In genomic region chr19:55675661-55676354, GRCh38 we compare ENCODE assay signal across 7 cellular contexts. TPM values are rescaled to one million over a fixed set of nuclear protein-coding genes. Genes with fewer than 3 reads are reported as not detected.
DNase-seq lines count a peak whose midpoint lies in the region; ATAC-seq lines count a peak whose summit lies in the region.

No MANE protein-coding gene starts in this region.

- H3K27me3 ChIP-seq in HUES6 (ENCODE audit: control insufficient read depth, insufficient read depth, low read length), result no peaks in the 10 kb centered on the region
- H3K27me3 ChIP-seq in iPS-18a (ENCODE audit: control insufficient read depth, insufficient read depth, low read length), result no peaks in the 10 kb centered on the region

- peaks cover 59% of the 10 kb centered on the region for H3K36me3 Mint-ChIP-seq in activated CD8-positive, alpha-beta T cell treated with anti-CD3 and anti-CD28 coated beads, Interleukin-2, amount 10 ng/mL, durations not matched to agents 7 days and 5 days (ENCODE audit: low read depth)

- POLR2A ChIA-PET in activated CD8-positive, alpha-beta T cell treated with anti-CD3 and anti-CD28 coated beads, Interleukin-2, amount 10 ng/mL, durations not matched to agents 7 days and 5 days (lab: Charles Lee), result no interaction called here

- H3K27ac ChIP-seq in HUES6 (ENCODE audit: low read depth, low read length) (peak overlapping the region; percentile 5; the same call in 1 of the 2 replicates), iPS-18a (ENCODE audit: low read length) (no peak overlapping the region)

- peak overlapping the region; percentile 96 for H3K4me3 Mint-ChIP-seq in activated CD8-positive, alpha-beta T cell treated with anti-CD3 and anti-CD28 coated beads, Interleukin-2, amount 10 ng/mL, durations not matched to agents 7 days and 5 days
- peak overlapping the region; percentile 91 to 92 for H3K4me3 Mint-ChIP-seq in stimulated activated naive CD8-positive, alpha-beta T cell treated with anti-CD3 and anti-CD28 coated beads, Interleukin-15, amount 100 ng/mL, for 72 hours

- DNase-seq in activated CD8-positive, alpha-beta T cell treated with anti-CD3 and anti-CD28 coated beads, Interleukin-2, amount 10 ng/mL, durations not matched to agents 7 days and 5 days, result no peak
- DNase-seq in stimulated activated naive CD8-positive, alpha-beta T cell treated with anti-CD3 and anti-CD28 coated beads, Interleukin-15, amount 100 ng/mL, for 72 hours, result no peak
- DNase-seq in HCEC 1CT, result no peak
- no peak for DNase-seq in stimulated activated CD4-positive, alpha-beta T cell treated with anti-CD3 and anti-CD28 coated beads, Interleukin-4, amount 100 ng/mL, for 4 hours

- peak overlapping the region; percentile 95 for H3K27ac Mint-ChIP-seq in activated CD8-positive, alpha-beta T cell treated with anti-CD3 and anti-CD28 coated beads, Interleukin-2, amount 10 ng/mL, durations not matched to agents 7 days and 5 days
- H3K27ac Mint-ChIP-seq in stimulated activated naive CD8-positive, alpha-beta T cell treated with anti-CD3 and anti-CD28 coated beads, Interleukin-15, amount 100 ng/mL, for 72 hours, result peak overlapping the region; percentile 79 to 91

- H3K9ac ChIP-seq in HUES6 (ENCODE audit: low read length), result peak overlapping the region; percentile 89
- peak overlapping the region; percentile 82 for H3K9ac ChIP-seq in iPS-18a (ENCODE audit: low read length)

- no peaks in the 10 kb centered on the region for H3K9me3 ChIP-seq in HUES6 (ENCODE audit: control insufficient read depth, insufficient read depth, low read depth, low read length)
- no peaks in the 10 kb centered on the region for H3K9me3 ChIP-seq in iPS-18a (ENCODE audit: control insufficient read depth, low read depth, low read length)

- H3K4me1 Mint-ChIP-seq in activated CD8-positive, alpha-beta T cell treated with anti-CD3 and anti-CD28 coated beads, Interleukin-2, amount 10 ng/mL, durations not matched to agents 7 days and 5 days (ENCODE audit: low read depth), result peaks cover 65% of the 10 kb centered on the region
- H3K4me1 Mint-ChIP-seq in stimulated activated naive CD8-positive, alpha-beta T cell treated with anti-CD3 and anti-CD28 coated beads, Interleukin-15, amount 100 ng/mL, for 72 hours, result peaks cover 84% of the 10 kb centered on the region

- CTCF ChIA-PET in activated CD8-positive, alpha-beta T cell treated with anti-CD3 and anti-CD28 coated beads, Interleukin-2, amount 10 ng/mL, durations not matched to agents 7 days and 5 days (lab: Charles Lee), result interaction anchor here (0.7 kb wide), 1 partner anchor 51 kb away, joined by 3 read pairs; the partner anchor contains the start of gene ZNF784

- H3K27me3 Mint-ChIP-seq in activated CD8-positive, alpha-beta T cell treated with anti-CD3 and anti-CD28 coated beads, Interleukin-2, amount 10 ng/mL, durations not matched to agents 7 days and 5 days (ENCODE audit: low read depth), result no peaks in the 10 kb centered on the region
- H3K27me3 Mint-ChIP-seq in stimulated activated naive CD8-positive, alpha-beta T cell treated with anti-CD3 and anti-CD28 coated beads, Interleukin-15, amount 100 ng/mL, for 72 hours, result no peaks in the 10 kb centered on the region

- H3K4me3 ChIP-seq in HUES6 (ENCODE audit: low read depth, low read length), result peak overlapping the region; percentile 79
- peak overlapping the region; percentile 92 for H3K4me3 ChIP-seq in iPS-18a (ENCODE audit: low read length)

- no peaks in the 10 kb centered on the region for H3K9me3 Mint-ChIP-seq in activated CD8-positive, alpha-beta T cell treated with anti-CD3 and anti-CD28 coated beads, Interleukin-2, amount 10 ng/mL, durations not matched to agents 7 days and 5 days (ENCODE audit: insufficient read depth)
- no peaks in the 10 kb centered on the region for H3K9me3 Mint-ChIP-seq in stimulated activated naive CD8-positive, alpha-beta T cell treated with anti-CD3 and anti-CD28 coated beads, Interleukin-15, amount 100 ng/mL, for 72 hours

- peaks cover 26% of the 10 kb centered on the region; the same call in 1 of the 2 replicates for H3K4me1 ChIP-seq in HUES6 (ENCODE audit: control insufficient read depth, insufficient read depth, low read length)
- H3K4me1 ChIP-seq in iPS-18a (ENCODE audit: control insufficient read depth, low read depth, low read length), result peaks cover 18% of the 10 kb centered on the region

- H3K36me3 ChIP-seq in HUES6 (ENCODE audit: control insufficient read depth, insufficient read depth, low read length) (peaks cover 44% of the 10 kb centered on the region), iPS-18a (ENCODE audit: control insufficient read depth, low read depth, low read length) (peaks cover 21% of the 10 kb centered on the region)

- no peak for ATAC-seq in activated CD8-positive, alpha-beta T cell treated with anti-CD3 and anti-CD28 coated beads, Interleukin-2, amount 10 ng/mL, durations not matched to agents 7 days and 5 days
- no peak for ATAC-seq in stimulated activated naive CD8-positive, alpha-beta T cell treated with anti-CD3 and anti-CD28 coated beads, Interleukin-15, amount 100 ng/mL, for 72 hours
- no peak for ATAC-seq in GM21390 (IDR thresholded peaks at IDR 0.05; ENCODE audit: unreplicated experiment)

RNA-seq across cellular contexts. Expression of gene EPN1, which starts 0.8 kb away (rescaled TPM):
- total RNA-seq in activated CD8-positive, alpha-beta T cell treated with anti-CD3 and anti-CD28 coated beads, Interleukin-2, amount 10 ng/mL, durations not matched to agents 7 days and 5 days, result 10 to 100 TPM; 63.6 to 67.0 TPM

RNA-seq across cellular contexts. Expression of gene U2AF2, which starts 21.0 kb away (rescaled TPM):
- 100 to 1,000 TPM; 296 to 321 TPM for total RNA-seq in activated CD8-positive, alpha-beta T cell treated with anti-CD3 and anti-CD28 coated beads, Interleukin-2, amount 10 ng/mL, durations not matched to agents 7 days and 5 days

RNA-seq across cellular contexts. Expression of gene CCDC106, which starts 27.8 kb away (rescaled TPM):
- total RNA-seq in activated CD8-positive, alpha-beta T cell treated with anti-CD3 and anti-CD28 coated beads, Interleukin-2, amount 10 ng/mL, durations not matched to agents 7 days and 5 days, result 1 to 10 TPM; 8.7 to 9.4 TPM

RNA-seq across cellular contexts. Expression of gene ZNF581, which starts 32.4 kb away (rescaled TPM):
- 10 to 100 TPM; 22.7 to 24.4 TPM for total RNA-seq in activated CD8-positive, alpha-beta T cell treated with anti-CD3 and anti-CD28 coated beads, Interleukin-2, amount 10 ng/mL, durations not matched to agents 7 days and 5 days

RNA-seq across cellular contexts. Expression of gene ZNF580, which starts 35.0 kb away (rescaled TPM):
- total RNA-seq in activated CD8-positive, alpha-beta T cell treated with anti-CD3 and anti-CD28 coated beads, Interleukin-2, amount 10 ng/mL, durations not matched to agents 7 days and 5 days, result 10 to 100 TPM; 30.2 to 32.1 TPM
